In genomic region chr16:22139008-22139407, GRCh38 we compare ENCODE assay signal across 1 cellular context.
TF ChIP-seq lines count a peak whose summit lies in the region.

No MANE protein-coding gene starts in this region.

TF ChIP-seq in GM23338, 12 proteins besides CTCF, POLR2A, EP300 and RAD21 (continued from another document):
- TF ChIP-seq ZNF462 (CRISPR knock-in tag; IDR thresholded peaks at IDR 0.05) (no peak), STAT1 (IDR thresholded peaks at IDR 0.05; ENCODE audit: unreplicated experiment) (no peak), ETS1 (IDR thresholded peaks at IDR 0.05) (no peak), EZH2 (IDR thresholded peaks at IDR 0.05; ENCODE audit: low read depth, unreplicated experiment) (no peak)
